ENCODE assay signal across 28 cellular contexts in the genomic region with DNA sequence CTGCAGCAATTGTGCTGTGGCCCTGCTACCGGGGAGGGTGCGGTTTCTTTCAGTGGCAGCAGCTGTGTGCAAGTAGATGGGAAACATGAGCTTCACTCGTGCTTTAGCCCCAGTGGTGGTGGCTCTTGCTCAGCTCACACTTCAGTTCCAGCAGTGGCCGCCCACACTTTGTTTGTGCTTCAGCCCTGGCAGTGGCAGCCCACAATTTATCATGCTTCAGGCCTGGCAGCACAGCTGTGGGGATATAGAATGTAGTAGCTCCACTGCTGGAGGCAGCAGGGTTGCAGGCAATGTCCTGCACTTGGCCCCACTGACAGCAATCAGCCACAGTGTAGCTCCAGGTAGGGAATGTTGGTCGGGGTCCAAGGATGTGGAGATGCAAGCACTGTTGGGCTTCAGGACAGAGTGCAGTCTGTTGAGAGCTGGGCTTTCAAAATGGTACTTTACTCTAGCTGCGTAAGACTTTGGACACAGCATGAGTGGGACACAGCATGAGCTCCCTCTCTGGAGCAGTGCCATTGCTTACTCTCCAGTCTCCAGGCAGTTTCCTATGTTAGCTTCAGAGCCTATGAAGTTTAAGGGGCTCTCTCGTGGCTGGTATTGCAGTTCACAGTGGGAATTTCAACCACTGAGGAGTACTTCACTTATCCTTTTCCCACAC.
DNase-seq lines count a peak whose midpoint lies in the region; ATAC-seq, FAIRE-seq and TF ChIP-seq lines count a peak whose summit lies in the region.
"Had no signal": no experiment of that assay in that cellular context is flagged by ENCODE, and none has a peak within 500 bp of the region (broad histone marks: within the 10 kb centered on the region; RNA-seq: fewer than 3 reads in every experiment).

No MANE protein-coding gene starts in this region.

- FAIRE-seq in HTR-8/SVneo (lab: Jason Lieb, UNC) = no peak
- FAIRE-seq: GM18507 had no signal

- no peak for ATAC-seq in HG03175 (IDR thresholded peaks at IDR 0.05; ENCODE audit: unreplicated experiment)
- ATAC-seq: left lobe of liver; stimulated activated naive CD8-positive, alpha-beta T cell treated with anti-CD3 and anti-CD28 coated beads, Interleukin-15, amount 100 ng/mL, for 72 hours had no signal

- H2BK12ac ChIP-seq in mesenchymal stem cell (ENCODE audit: low read length in 2 of 2) = peak overlapping the region in 1 of 2 experiments; percentile 63

- H3K27ac ChIP-seq in SJCRH30 = no peak overlapping the region
- no peak overlapping the region for H3K27ac ChIP-seq in mesenchymal stem cell (ENCODE audit: low read length, poor library complexity, severe bottlenecking)
- H3K27ac ChIP-seq in tibial artery = peak overlapping the region; percentile 32 to 40
- H3K27ac ChIP-seq: BLaER1, right atrium auricular region, WERI-Rb-1 had no signal

- no peaks in the 10 kb centered on the region for H3K4me1 Mint-ChIP-seq in type B pancreatic cell (ENCODE audit: unreplicated experiment)
- H3K4me1 Mint-ChIP-seq: stimulated activated naive CD8-positive, alpha-beta T cell treated with anti-CD3 and anti-CD28 coated beads, Interleukin-15, amount 100 ng/mL, for 72 hours had no signal

- intact Hi-C loops in tibial artery (cut with DNase I; ENCODE audit: low total_unique reads) = no loop called here

- H2AFZ ChIP-seq in mesenchymal stem cell (ENCODE audit: low read depth, low read length) = peak overlapping the region; percentile 63

- no peaks in the 10 kb centered on the region for H3K36me3 ChIP-seq in SJCRH30
- no peaks in the 10 kb centered on the region for H3K36me3 ChIP-seq in mesenchymal stem cell (ENCODE audit: control insufficient read depth in 1 of 2, insufficient read depth in 2 of 2, low read depth in 1 of 2, low read length in 2 of 2)
- no peaks in the 10 kb centered on the region for H3K36me3 ChIP-seq in tibial artery
- H3K36me3 ChIP-seq: BLaER1, right atrium auricular region, WERI-Rb-1 had no signal

- no peak overlapping the region for H3K27ac Mint-ChIP-seq in type B pancreatic cell
- H3K27ac Mint-ChIP-seq: H9; stimulated activated naive CD8-positive, alpha-beta T cell treated with anti-CD3 and anti-CD28 coated beads, Interleukin-15, amount 100 ng/mL, for 72 hours; T-helper 1 cell treated with Interleukin-12 subunit alpha and Interleukin-12 subunit beta and Interleukin-4 antibody, amounts not matched to agents 30 μg/mL and 1 μg/mL, for 36 hours had no signal

- H3K27me3 ChIP-seq in SJCRH30 (no peaks in the 10 kb centered on the region), mesenchymal stem cell (ENCODE audit: control insufficient read depth in 1 of 2, insufficient read depth in 1 of 2, low read length in 2 of 2) (no peaks in the 10 kb centered on the region), tibial artery (no peaks in the 10 kb centered on the region)
- H3K27me3 ChIP-seq: BLaER1, right atrium auricular region had no signal

- H3K4ac ChIP-seq in mesenchymal stem cell (ENCODE audit: low read depth in 1 of 2, low read length in 2 of 2) = peak overlapping the region in 1 of 2 experiments; percentile 40

- peak overlapping the region in 1 of 2 experiments; percentile 61 for H3K14ac ChIP-seq in mesenchymal stem cell (ENCODE audit: low read length in 2 of 2)

- H3K4me1 ChIP-seq in SJCRH30 (no peaks in the 10 kb centered on the region), mesenchymal stem cell (ENCODE audit: control insufficient read depth, insufficient read depth, low read depth, low read length) (peaks cover 12% of the 10 kb centered on the region), tibial artery (peaks cover 0 to 41% (median 15%) of the 10 kb centered on the region in 4 donors)
- H3K4me1 ChIP-seq: right atrium auricular region had no signal

- no peaks in the 10 kb centered on the region for H3K36me3 Mint-ChIP-seq in type B pancreatic cell

- no peak overlapping the region for H3K4me3 Mint-ChIP-seq in type B pancreatic cell
- H3K4me3 Mint-ChIP-seq: H9; stimulated activated naive CD8-positive, alpha-beta T cell treated with anti-CD3 and anti-CD28 coated beads, Interleukin-15, amount 100 ng/mL, for 72 hours; T-helper 1 cell treated with Interleukin-12 subunit alpha and Interleukin-12 subunit beta and Interleukin-4 antibody, amounts not matched to agents 30 μg/mL and 1 μg/mL, for 36 hours had no signal

- H3K9ac ChIP-seq in mesenchymal stem cell (ENCODE audit: low read length) = no peak overlapping the region
- H3K9ac ChIP-seq: BLaER1 had no signal

- 89% methylated on average over 7 of the region's 7 CpGs for WGBS in mesenchymal stem cell

- H3K4me3 ChIP-seq in SJCRH30 (no peak overlapping the region), mesenchymal stem cell (ENCODE audit: insufficient read depth in 1 of 2, low read depth in 1 of 2, low read length in 2 of 2) (no peak overlapping the region), tibial artery (no peak overlapping the region)
- H3K4me3 ChIP-seq: BLaER1, right atrium auricular region had no signal

- H2AK5ac ChIP-seq in mesenchymal stem cell (ENCODE audit: low read length, severe bottlenecking) = no peak overlapping the region

- H3K9me3 ChIP-seq in SJCRH30 (replicated peaks) (no peaks in the 10 kb centered on the region), mesenchymal stem cell (ENCODE audit: control insufficient read depth, low read length) (peaks cover 6% of the 10 kb centered on the region), tibial artery (no peaks in the 10 kb centered on the region)
- H3K9me3 ChIP-seq: BLaER1, right atrium auricular region had no signal

- peak overlapping the region in 1 of 2 experiments; percentile 91 for H3K18ac ChIP-seq in mesenchymal stem cell (ENCODE audit: low read depth in 1 of 2, low read length in 2 of 2)

- no peak overlapping the region for H2BK120ac ChIP-seq in mesenchymal stem cell (ENCODE audit: low read depth, low read length)

- H2BK15ac ChIP-seq in mesenchymal stem cell (ENCODE audit: low read depth, poor library complexity, severe bottlenecking) = peak overlapping the region; percentile 39

- no peak overlapping the region for H3K4me2 ChIP-seq in mesenchymal stem cell (ENCODE audit: low read length, poor library complexity, severe bottlenecking)
- H3K4me2 ChIP-seq: BLaER1 had no signal

- no peak overlapping the region for H2BK5ac ChIP-seq in mesenchymal stem cell (ENCODE audit: low read depth, low read length, poor library complexity, severe bottlenecking)

- H3K27me3 Mint-ChIP-seq in type B pancreatic cell = no peaks in the 10 kb centered on the region
- H3K27me3 Mint-ChIP-seq: stimulated activated naive CD8-positive, alpha-beta T cell treated with anti-CD3 and anti-CD28 coated beads, Interleukin-15, amount 100 ng/mL, for 72 hours had no signal

- peak; percentile 7 for DNase-seq in NCI-H146 (lab: John Stamatoyannopoulos, UW)
- no peak for DNase-seq in NCI-H146 treated with DMSO at 0.1 percent for 48 hours (lab: John Stamatoyannopoulos, UW; ENCODE audit: unreplicated experiment)
- DNase-seq in SJCRH30 = peak; percentile 37 to 55
- no peak for DNase-seq in mesenchymal stem cell
- peak in 1 of 2 donors; percentile 63 for DNase-seq in tibial artery
- no peak for DNase-seq in type B pancreatic cell (ENCODE audit: extremely low spot score, unreplicated experiment)
- no peak for DNase-seq in HTR-8/SVneo (ENCODE audit: insufficient read length, low spot score)
- DNase-seq: 8988T; activated CD4-positive, alpha-beta T cell treated with anti-CD3 and anti-CD28 coated beads, Interleukin-2, amount 50 U/mL, for 48 hours; amygdala; Calu3; cerebellar nuclear complex; effector memory CD4-positive, alpha-beta T cell; glutamatergic neuron; H9; MV-4-11; NCI-H2029 treated with DMSO at 0.1 percent for 48 hours; occipital lobe; SHP77 treated with DMSO at 0.1 percent for 48 hours; stimulated activated CD4-positive, alpha-beta T cell treated with anti-CD3 and anti-CD28 coated beads, Interleukin-1b, Interleukin-23, amount 100 ng/mL, for 48 hours; stimulated activated naive CD8-positive, alpha-beta T cell treated with anti-CD3 and anti-CD28 coated beads, Interleukin-15, amount 100 ng/mL, for 72 hours; WERI-Rb-1 had no signal

- H3K79me1 ChIP-seq in mesenchymal stem cell (replicated peaks; ENCODE audit: low read length, poor library complexity, severe bottlenecking) = no peaks in the 10 kb centered on the region

- H4K91ac ChIP-seq in mesenchymal stem cell (ENCODE audit: low read length) = no peak overlapping the region

- peaks cover 5% of the 10 kb centered on the region for H3K9me3 Mint-ChIP-seq in type B pancreatic cell
- H3K9me3 Mint-ChIP-seq: T-helper 1 cell treated with Interleukin-12 subunit alpha and Interleukin-12 subunit beta and Interleukin-4 antibody, amounts not matched to agents 30 μg/mL and 1 μg/mL, for 36 hours had no signal

- H3K23ac ChIP-seq in mesenchymal stem cell (ENCODE audit: low read length in 2 of 2) = peak overlapping the region in 1 of 2 experiments; percentile 48

- no peak for TF ChIP-seq CTCF in tibial artery (IDR thresholded peaks at IDR 0.05)
- no peak for TF ChIP-seq CTCF in type B pancreatic cell (conservative IDR thresholded peaks at IDR 0.05)

- peak overlapping the region; percentile 15 for H4K8ac ChIP-seq in mesenchymal stem cell (ENCODE audit: low read length)

Comparison
In these comparisons a context has a peak if more than half of its experiments do, and no peak if none do; other contexts are left out.
1. DNase-seq: peak in NCI-H146 (single experiment) and SJCRH30 (2 of 2); none in NCI-H146 treated with DMSO at 0.1 percent for 48 hours (single experiment), mesenchymal stem cell (single experiment), type B pancreatic cell (single experiment) and HTR-8/SVneo (single experiment).
2. H3K27ac ChIP-seq: peak in tibial artery (2 of 2); none in SJCRH30 (single experiment) and mesenchymal stem cell (single experiment).